24 cellular contexts compared by ENCODE assay signal in genomic region chr9:9122230-9122875, GRCh38.
DNase-seq lines count a peak whose midpoint lies in the region; ATAC-seq, FAIRE-seq and TF ChIP-seq lines count a peak whose summit lies in the region.
"Had no signal": no experiment of that assay in that cellular context is flagged by ENCODE, and none has a peak within 500 bp of the region (broad histone marks: within the 10 kb centered on the region; RNA-seq: fewer than 3 reads in every experiment).

No MANE protein-coding gene starts in this region.

- in situ Hi-C loops in HepG2 (cut with HindIII; ENCODE audit: extremely low pct_ligation_motif_present, low pct_unique_long_range_greater_than_20kb): no loop called here
- in situ Hi-C loops in G401 (cut with HindIII; ENCODE audit: low sequenced_read_pairs): no loop called here
- in situ Hi-C loops in K562 (cut with MboI): no loop called here

- H3K9me3 ChIP-seq in HepG2 (ENCODE audit: low read length): 0 out of 2 replicates have a peak, but pooled peaks cover 6% of the 10 kb centered on the region
- H3K9me3 ChIP-seq in right lobe of liver: no peaks in the 10 kb centered on the region
- no peaks in the 10 kb centered on the region for H3K9me3 ChIP-seq in K562 (replicated peaks; ENCODE audit: control insufficient read depth, insufficient read depth, low read depth, low read length)
- H3K9me3 ChIP-seq: BLaER1 treated with 17β-estradiol and CSF1 and Interleukin-3, amounts not matched to agents 10 nM and 100 nM; Caco-2 had no signal

- ATAC-seq in HepG2 (no peak), right lobe of liver (no peak), K562 (no peak), GM18511 (IDR thresholded peaks at IDR 0.05; ENCODE audit: unreplicated experiment) (no peak)
- ATAC-seq: CD8-positive, alpha-beta T cell; GM12878 had no signal

- DNase-seq in HepG2 (ENCODE audit: low spot score) (no peak), right lobe of liver (no peak), G401 (ENCODE audit: low spot score) (peak; percentile 66), K562 (ENCODE audit: extremely low read depth in 1 of 4, low spot score in 3 of 4) (no peak), cerebellum (ENCODE audit: low spot score) (peak; percentile 26), NCI-H1417 treated with DMSO at 0.1 percent for 48 hours (lab: John Stamatoyannopoulos, UW) (no peak), H54 (ENCODE audit: insufficient read length, low spot score) (no peak)
- DNase-seq: 8988T; AML-193; Caco-2; Calu3; CD4-positive, alpha-beta T cell; CD8-positive, alpha-beta T cell; DMS79 treated with DMSO at 0.1 percent for 48 hours; GDM1 had no signal

- H3K9ac ChIP-seq in HepG2 (ENCODE audit: insufficient read depth, low read depth, low read length) (no peak overlapping the region), K562 (ENCODE audit: insufficient read depth in 1 of 2, low read depth in 2 of 2, low read length in 2 of 2) (no peak overlapping the region)
- H3K9ac ChIP-seq: BLaER1 treated with 17β-estradiol and CSF1 and Interleukin-3, amounts not matched to agents 10 nM and 100 nM had no signal

- H3K27me3 ChIP-seq in HepG2 (ENCODE audit: control insufficient read depth in 1 of 2, insufficient read depth in 2 of 2, low read length in 2 of 2) (no peaks in the 10 kb centered on the region), right lobe of liver (no peaks in the 10 kb centered on the region), K562 (ENCODE audit: control insufficient read depth in 2 of 2, insufficient read depth in 2 of 2, low read length in 2 of 2) (no peaks in the 10 kb centered on the region)
- H3K27me3 ChIP-seq: BLaER1 treated with 17β-estradiol and CSF1 and Interleukin-3, amounts not matched to agents 10 nM and 100 nM had no signal

- BruUV-seq in HepG2 (replicated peaks; lab: Mats Ljungman, UMichigan) (no TSS peak), K562 (replicated peaks; lab: Mats Ljungman, UMichigan) (no TSS peak)

- 3% methylated on average over 3 of the region's 3 CpGs for WGBS in HepG2 (ENCODE audit: low lambda C conversion rate)
- WGBS in right lobe of liver (ENCODE audit: insufficient coverage, low coverage, low lambda C conversion rate, missing lambda C conversion rate): 46% methylated on average over 3 of the region's 3 CpGs
- 0% methylated on average over 3 of the region's 3 CpGs for WGBS in K562 (ENCODE audit: insufficient coverage, low coverage, missing lambda C conversion rate)

- no peaks in the 10 kb centered on the region for H3K79me2 ChIP-seq in HepG2 (ENCODE audit: insufficient read depth, low read length)
- no peaks in the 10 kb centered on the region for H3K79me2 ChIP-seq in K562 (ENCODE audit: control insufficient read depth, insufficient read depth, low read length)

- no peak for FAIRE-seq in HepG2 (lab: Jason Lieb, UNC)
- no peak for FAIRE-seq in K562 (lab: Jason Lieb, UNC)
- FAIRE-seq in H54 (lab: Jason Lieb, UNC): no peak
- FAIRE-seq: A204.1, D721Med, GM12878, GM12892, GM18507, GM19239 had no signal

- POLR2A ChIA-PET in HepG2 (lab: Yijun Ruan, JAX): no interaction called here
- POLR2A ChIA-PET in K562 (lab: Yijun Ruan, JAX): no interaction called here

- no peaks in the 10 kb centered on the region for H3K36me3 ChIP-seq in HepG2 (replicated peaks in 1 of 2; ENCODE audit: control insufficient read depth in 1 of 2, insufficient read depth in 2 of 2, low read length in 2 of 2)
- no peaks in the 10 kb centered on the region for H3K36me3 ChIP-seq in right lobe of liver
- H3K36me3 ChIP-seq in K562 (ENCODE audit: control insufficient read depth, insufficient read depth, low read length): no peaks in the 10 kb centered on the region
- H3K36me3 ChIP-seq: BLaER1 treated with 17β-estradiol and CSF1 and Interleukin-3, amounts not matched to agents 10 nM and 100 nM had no signal

- H4K20me1 ChIP-seq in HepG2 (ENCODE audit: insufficient read depth, low read length) (no peaks in the 10 kb centered on the region), K562 (replicated peaks; ENCODE audit: control insufficient read depth, insufficient read depth, low read length) (no peaks in the 10 kb centered on the region)
- H4K20me1 ChIP-seq: BLaER1 treated with 17β-estradiol and CSF1 and Interleukin-3, amounts not matched to agents 10 nM and 100 nM had no signal

- H3K9me1 ChIP-seq in K562 (ENCODE audit: control insufficient read depth, insufficient read depth, low read length): no peaks in the 10 kb centered on the region

- TF ChIP-seq EP300 in HepG2 (IDR thresholded peaks at IDR 0.05; ENCODE audit: low read depth in 2 of 2, low read length in 2 of 2) (no peak), HepG2 (CRISPR knock-in tag; IDR thresholded peaks at IDR 0.05; ENCODE audit: borderline replicate concordance) (no peak), K562 (IDR thresholded peaks at IDR 0.05; ENCODE audit: low read length) (no peak)

- CTCF ChIA-PET in HepG2 (lab: Yijun Ruan, JAX; ENCODE audit: low intra/inter-chr PET ratio, low total read pairs) (no interaction called here), K562 (lab: Yijun Ruan, JAX; ENCODE audit: low intra/inter-chr PET ratio) (no interaction called here)

- no peak overlapping the region for H3K4me2 ChIP-seq in HepG2 (ENCODE audit: low read depth, low read length)
- no peak overlapping the region for H3K4me2 ChIP-seq in K562 (ENCODE audit: insufficient read depth, low read length)
- H3K4me2 ChIP-seq: BLaER1 treated with 17β-estradiol and CSF1 and Interleukin-3, amounts not matched to agents 10 nM and 100 nM had no signal

- no peak for TF ChIP-seq POLR2A in HepG2 (IDR thresholded peaks at IDR 0.05; ENCODE audit: insufficient read depth in 1 of 2, low read depth in 2 of 2, low read length in 2 of 2)
- no peak for TF ChIP-seq POLR2A in right lobe of liver (IDR thresholded peaks at IDR 0.05)
- no peak for TF ChIP-seq POLR2A in K562 (conservative IDR thresholded peaks at IDR 0.05)
- no peak for TF ChIP-seq POLR2A in H54 (IDR thresholded peaks at IDR 0.05; ENCODE audit: low read depth, low read length)

- H3K4me3 ChIP-seq in HepG2 (replicated peaks in 1 of 3; ENCODE audit: insufficient read depth in 1 of 3, low read depth in 2 of 3, low read length in 3 of 3) (no peak overlapping the region), right lobe of liver (no peak overlapping the region), K562 (no peak overlapping the region)
- H3K4me3 ChIP-seq: BLaER1 treated with 17β-estradiol and CSF1 and Interleukin-3, amounts not matched to agents 10 nM and 100 nM; GM12878 had no signal

- H2AFZ ChIP-seq in HepG2 (ENCODE audit: low read length) (no peak overlapping the region), K562 (ENCODE audit: low read depth, low read length) (no peak overlapping the region)

- H3K27ac ChIP-seq in HepG2 (ENCODE audit: extremely low read length, insufficient read depth, low read length): no peak overlapping the region
- no peak overlapping the region for H3K27ac ChIP-seq in right lobe of liver
- no peak overlapping the region for H3K27ac ChIP-seq in K562 (ENCODE audit: extremely low read depth, low read depth, low read length)
- H3K27ac ChIP-seq: BLaER1 treated with 17β-estradiol and CSF1 and Interleukin-3, amounts not matched to agents 10 nM and 100 nM; C4-2B had no signal

- TF ChIP-seq CTCF in HepG2 (CRISPR knock-in tag; IDR thresholded peaks at IDR 0.05) (no peak), right lobe of liver (IDR thresholded peaks at IDR 0.05) (no peak), K562 (IDR thresholded peaks at IDR 0.05 in 2 of 3, conservative IDR thresholded peaks at IDR 0.05 in 1 of 3; ENCODE audit: insufficient read depth in 2 of 3, low read depth in 1 of 3, low read length in 3 of 3) (no peak)

- no peak for TF ChIP-seq RAD21 in HepG2 (CRISPR knock-in tag; IDR thresholded peaks at IDR 0.05)
- no peak for TF ChIP-seq RAD21 in K562 (CRISPR knock-in tag; conservative IDR thresholded peaks at IDR 0.05 in 1 of 2, IDR thresholded peaks at IDR 0.05 in 1 of 2)

- intact Hi-C loops in HepG2 (cut with micrococcal nuclease; ENCODE audit: unreplicated experiment) (no loop called here), right lobe of liver (cut with DNase I) (no loop called here), K562 (cut with micrococcal nuclease) (no loop called here)

- H3K4me1 ChIP-seq in HepG2 (ENCODE audit: insufficient read depth, low read length): no peaks in the 10 kb centered on the region
- H3K4me1 ChIP-seq in right lobe of liver: no peaks in the 10 kb centered on the region
- H3K4me1 ChIP-seq in K562 (replicated peaks in 1 of 2; ENCODE audit: control insufficient read depth in 2 of 2, insufficient read depth in 2 of 2, low read length in 2 of 2): no peaks in the 10 kb centered on the region
- H3K4me1 ChIP-seq: Caco-2 had no signal

TF ChIP-seq in HepG2, 621 proteins besides CTCF, POLR2A, EP300 and RAD21 (continues in another document):
- TF ChIP-seq HIVEP1 (CRISPR knock-in tag; IDR thresholded peaks at IDR 0.05): no peak
- no peak for TF ChIP-seq ZNF749 (CRISPR knock-in tag; IDR thresholded peaks at IDR 0.05; ENCODE audit: borderline replicate concordance)
- peak; percentile 85 to 95 for TF ChIP-seq MAFK (conservative IDR thresholded peaks at IDR 0.05 in 1 of 2, IDR thresholded peaks at IDR 0.05 in 1 of 2; ENCODE audit: low read length in 2 of 2)

TF ChIP-seq in K562, 482 proteins besides CTCF, POLR2A, EP300 and RAD21 (continues in another document):
- TF ChIP-seq HIVEP1 (CRISPR knock-in tag; IDR thresholded peaks at IDR 0.05): no peak
- TF ChIP-seq CXXC5 (CRISPR knock-in tag; IDR thresholded peaks at IDR 0.05): no peak
- TF ChIP-seq MAFF (IDR thresholded peaks at IDR 0.05; ENCODE audit: low read length): peak; percentile 54
- no peak for TF ChIP-seq STAG1 (CRISPR knock-in tag; IDR thresholded peaks at IDR 0.05; ENCODE audit: borderline replicate concordance)
- TF ChIP-seq SIN3B (IDR thresholded peaks at IDR 0.05; ENCODE audit: low read depth): no peak
- no peak for TF ChIP-seq KDM5B (IDR thresholded peaks at IDR 0.05; ENCODE audit: insufficient replicate concordance, low read depth, low read length)
- TF ChIP-seq, protein P1, sequence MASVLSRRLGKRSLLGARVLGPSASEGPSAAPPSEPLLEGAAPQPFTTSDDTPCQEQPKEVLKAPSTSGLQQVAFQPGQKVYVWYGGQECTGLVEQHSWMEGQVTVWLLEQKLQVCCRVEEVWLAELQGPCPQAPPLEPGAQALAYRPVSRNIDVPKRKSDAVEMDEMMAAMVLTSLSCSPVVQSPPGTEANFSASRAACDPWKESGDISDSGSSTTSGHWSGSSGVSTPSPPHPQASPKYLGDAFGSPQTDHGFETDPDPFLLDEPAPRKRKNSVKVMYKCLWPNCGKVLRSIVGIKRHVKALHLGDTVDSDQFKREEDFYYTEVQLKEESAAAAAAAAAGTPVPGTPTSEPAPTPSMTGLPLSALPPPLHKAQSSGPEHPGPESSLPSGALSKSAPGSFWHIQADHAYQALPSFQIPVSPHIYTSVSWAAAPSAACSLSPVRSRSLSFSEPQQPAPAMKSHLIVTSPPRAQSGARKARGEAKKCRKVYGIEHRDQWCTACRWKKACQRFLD (CRISPR knock-in tag; IDR thresholded peaks at IDR 0.05): no peak
- TF ChIP-seq ZEB2 (IDR thresholded peaks at IDR 0.05): no peak
- TF ChIP-seq MAFG (tag; conservative IDR thresholded peaks at IDR 0.05): 0 out of 2 replicates have a peak, but pooled peaks have one; percentile 27
- TF ChIP-seq NR1H2 (CRISPR knock-in tag; IDR thresholded peaks at IDR 0.05): no peak
- no peak for TF ChIP-seq PPARD (CRISPR knock-in tag; IDR thresholded peaks at IDR 0.05)
- peak; percentile 59 for TF ChIP-seq MAFK (IDR thresholded peaks at IDR 0.05; ENCODE audit: low read length)

Comparison
In these comparisons a context has a peak if more than half of its experiments do, and no peak if none do; other contexts are left out.
1. DNase-seq: peak in G401 (single experiment) and cerebellum (single experiment); none in HepG2 (single experiment), right lobe of liver (0 of 3), K562 (0 of 4), NCI-H1417 treated with DMSO at 0.1 percent for 48 hours (single experiment) and H54 (single experiment).
2. Of the 241 proteins assayed by ChIP-seq in both HepG2 and K562: peak only in HepG2: none; only in K562: MAFG; in both: MAFF and MAFK; in neither: 238.